In genomic region chr10:43229208-43230061, GRCh38 we compare ENCODE assay signal across 8 cellular contexts. TPM values are rescaled to one million over a fixed set of nuclear protein-coding genes. Genes with fewer than 3 reads are reported as not detected.
DNase-seq lines count a peak whose midpoint lies in the region; ATAC-seq and TF ChIP-seq lines count a peak whose summit lies in the region.

No MANE protein-coding gene starts in this region.

- no peaks in the 10 kb centered on the region for H4K20me1 ChIP-seq in osteoblast (ENCODE audit: insufficient read depth, low read length)

- H3K4me2 ChIP-seq in osteoblast (ENCODE audit: insufficient read depth, low read length), result no peak overlapping the region

- no peak for TF ChIP-seq CTCF in osteoblast (IDR thresholded peaks at IDR 0.05; ENCODE audit: extremely low read depth, low read depth, low read length)

- H3K9me3 ChIP-seq in esophagus (ENCODE audit: control insufficient read depth in 2 of 2, insufficient read depth in 1 of 2, low read depth in 1 of 2, low read length in 1 of 2), result no peaks in the 10 kb centered on the region
- H3K9me3 ChIP-seq in osteoblast (ENCODE audit: low read depth, low read length), result no peaks in the 10 kb centered on the region

- WGBS in esophagus, 2 donors, result 1 to 2% methylated on average over 90 to 99 of the region's 99 CpGs

- no peak overlapping the region for H2AFZ ChIP-seq in osteoblast (ENCODE audit: low read length)

- H3K36me3 ChIP-seq in esophagus (ENCODE audit: control insufficient read depth in 2 of 2, insufficient read depth in 2 of 2, low read length in 1 of 2) (no peaks in the 10 kb centered on the region), osteoblast (ENCODE audit: insufficient read depth, low read length) (no peaks in the 10 kb centered on the region)

- ATAC-seq in GM21717 (IDR thresholded peaks at IDR 0.05; ENCODE audit: unreplicated experiment) (no peak), GM21390 (IDR thresholded peaks at IDR 0.05; ENCODE audit: unreplicated experiment) (no peak), HG03045 (IDR thresholded peaks at IDR 0.05; ENCODE audit: unreplicated experiment) (no peak), GM18520 (IDR thresholded peaks at IDR 0.05; ENCODE audit: unreplicated experiment) (no peak)

- no peaks in the 10 kb centered on the region for H3K79me2 ChIP-seq in osteoblast (ENCODE audit: insufficient read depth, low read length)

- peaks cover 9 to 12% of the 10 kb centered on the region in 2 donors for H3K4me1 ChIP-seq in esophagus (ENCODE audit: control insufficient read depth in 2 of 2, insufficient read depth in 2 of 2, low read length in 1 of 2)
- no peaks in the 10 kb centered on the region for H3K4me1 ChIP-seq in osteoblast (ENCODE audit: insufficient read depth, low read length)

- H3K27ac ChIP-seq in esophagus (ENCODE audit: low read depth in 2 of 2, low read length in 1 of 2) (no peak overlapping the region), osteoblast (ENCODE audit: low read depth, low read length) (no peak overlapping the region)

- H3K27me3 ChIP-seq in esophagus (ENCODE audit: control insufficient read depth in 1 of 2, insufficient read depth in 2 of 2, low read length in 2 of 2) (peaks cover 0 to 4% of the 10 kb centered on the region in 2 donors), osteoblast (ENCODE audit: insufficient read depth, low read length) (peaks cover 38% of the 10 kb centered on the region)

- DNase-seq in Daoy (ENCODE audit: low read depth) (peak; percentile 15), osteoblast (ENCODE audit: insufficient read length, low spot score, missing footprints) (peak; percentile 61)
- DNase-seq in activated CD4-positive, alpha-beta T cell treated with anti-CD3 and anti-CD28 coated beads, Interleukin-2, amount 50 U/mL, for 48 hours, result peak; percentile 44 to 47

- H3K4me3 ChIP-seq in esophagus (ENCODE audit: low read depth in 1 of 2, low read length in 2 of 2), result peak overlapping the region; percentile 41 to 48
- H3K4me3 ChIP-seq in osteoblast (ENCODE audit: insufficient read depth, low read length), result no peak overlapping the region

RNA-seq across cellular contexts. Expression of gene RASGEF1A, which starts 37.4 kb away (rescaled TPM):
- total RNA-seq in Daoy (2014; rRNA removed; shearing (Covaris generic)), result not detected in 2 replicates
- polyA plus RNA-seq in esophagus, result under 1 TPM; 0.18 to 0.95 TPM
- 1.1 TPM in 1 of 2 replicates, not detected in the other for total RNA-seq in osteoblast
